In the genomic region with DNA sequence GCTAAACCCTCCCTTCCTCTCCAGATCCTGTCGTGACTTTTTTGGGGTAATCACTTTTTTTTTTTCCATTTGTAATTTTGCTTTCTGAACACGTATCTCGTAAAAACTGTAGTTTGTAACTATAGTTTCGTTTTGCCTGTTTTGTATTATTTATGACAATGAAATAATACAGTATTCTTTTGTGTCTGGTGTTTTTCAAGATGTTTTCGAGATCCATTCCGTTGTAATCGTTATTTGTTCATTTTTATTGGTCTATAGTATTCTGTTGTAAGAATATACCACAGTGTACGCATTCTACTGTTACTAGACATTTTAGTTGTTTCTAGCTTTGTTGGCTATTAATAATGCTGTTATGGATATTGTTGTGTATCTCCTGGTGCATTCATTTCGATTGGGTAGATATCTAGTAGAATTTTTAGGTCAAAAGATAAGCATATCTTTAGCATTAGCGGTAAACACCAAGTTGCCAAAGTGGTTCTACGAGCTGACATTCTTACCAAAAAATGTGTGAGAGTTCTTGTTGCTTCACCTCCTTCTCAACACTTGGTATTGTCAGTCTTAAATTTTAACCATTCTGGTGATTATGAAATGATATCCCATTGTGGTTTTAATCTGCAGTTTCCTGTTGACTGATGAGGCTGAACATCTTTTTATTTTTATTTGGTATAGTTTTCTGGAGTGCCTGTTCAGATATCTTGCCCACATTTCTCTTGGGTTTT, we compare ENCODE assay signal across 9 cellular contexts.
DNase-seq lines count a peak whose midpoint lies in the region; ATAC-seq and TF ChIP-seq lines count a peak whose summit lies in the region.
"Had no signal": no experiment of that assay in that cellular context is flagged by ENCODE, and none has a peak within 500 bp of the region (broad histone marks: within the 10 kb centered on the region; RNA-seq: fewer than 3 reads in every experiment).

No MANE protein-coding gene starts in this region.

- peaks cover 11% of the 10 kb centered on the region; the same call in 1 of the 2 replicates for H3K4me1 ChIP-seq in GM23338 (ENCODE audit: insufficient read depth)
- peaks cover 26% of the 10 kb centered on the region for H3K4me1 ChIP-seq in skeletal muscle satellite cell (ENCODE audit: control insufficient read depth, insufficient read depth, low read length)

- H4K20me1 ChIP-seq in GM23338 (replicated peaks; ENCODE audit: insufficient read depth): peaks cover 14% of the 10 kb centered on the region

- H3K4me2 ChIP-seq in GM23338 (peak overlapping the region; percentile 89), skeletal muscle satellite cell (ENCODE audit: low read length) (peak overlapping the region; percentile 92)

- H3K27ac ChIP-seq in GM23338 (ENCODE audit: low read depth): no peak overlapping the region
- H3K27ac ChIP-seq in SK-N-MC: no peak overlapping the region

- peaks cover 12% of the 10 kb centered on the region; the same call in 1 of the 2 replicates for H3K9me3 ChIP-seq in SK-N-MC (ENCODE audit: low read depth, low read length)
- H3K9me3 ChIP-seq in skeletal muscle satellite cell (replicated peaks; ENCODE audit: low read length): no peaks in the 10 kb centered on the region

- H3K4me3 Mint-ChIP-seq in GM23338: peak overlapping the region; percentile 88

- peaks cover 53% of the 10 kb centered on the region for H3K79me2 ChIP-seq in GM23338 (replicated peaks; ENCODE audit: insufficient read depth)

- H3K36me3 ChIP-seq in GM23338 (ENCODE audit: insufficient read depth): no peaks in the 10 kb centered on the region; the same call in 1 of the 2 replicates
- peaks cover 13% of the 10 kb centered on the region for H3K36me3 ChIP-seq in SK-N-MC (ENCODE audit: insufficient read depth, low read length)
- H3K36me3 ChIP-seq in skeletal muscle satellite cell (ENCODE audit: insufficient read depth, low read length): no peaks in the 10 kb centered on the region

- peak overlapping the region; percentile 76 for H3K9ac ChIP-seq in SK-N-MC (ENCODE audit: insufficient read length)
- peak overlapping the region; percentile 70 for H3K9ac ChIP-seq in skeletal muscle satellite cell (ENCODE audit: low read depth, low read length)

- no peak for DNase-seq in GM23338 (ENCODE audit: low spot score)
- no peak for DNase-seq in SK-N-MC (ENCODE audit: low read depth, low spot score)
- peak; percentile 29 for DNase-seq in fibroblast of the aortic adventitia (ENCODE audit: low read depth)
- DNase-seq in pons (ENCODE audit: low spot score): no peak
- no peak for DNase-seq in middle frontal gyrus (ENCODE audit: extremely low spot score, low spot score)
- DNase-seq: aorta; stimulated activated naive CD4-positive, alpha-beta T cell treated with Interleukin-2 at 50 U/mL for 16 hours had no signal

- peaks cover 23% of the 10 kb centered on the region for H3K4me1 Mint-ChIP-seq in GM23338

- no peak overlapping the region for H2AFZ ChIP-seq in GM23338

- ATAC-seq in GM23338 (no peak), HG03095 (IDR thresholded peaks at IDR 0.05; ENCODE audit: unreplicated experiment) (no peak)

- peaks cover 40% of the 10 kb centered on the region for H3K27me3 Mint-ChIP-seq in GM23338 (ENCODE audit: insufficient read depth, low read depth, poor library complexity)

- H3F3A ChIP-seq in GM23338 (replicated peaks; ENCODE audit: low read depth): 0 out of 2 replicates have a peak, but pooled peaks cover 3% of the 10 kb centered on the region

- peaks cover 4% of the 10 kb centered on the region; the same call in 1 of the 2 replicates for H3K9me2 ChIP-seq in GM23338 (ENCODE audit: insufficient read depth)

- H3K4me3 ChIP-seq in GM23338 (peak overlapping the region; percentile 57), SK-N-MC (peak overlapping the region; percentile 92), fibroblast of the aortic adventitia (ENCODE audit: low read depth, low read length) (peak overlapping the region; percentile 86), skeletal muscle satellite cell (ENCODE audit: low read length) (peak overlapping the region; percentile 83)

- H3K36me3 Mint-ChIP-seq in GM23338 (ENCODE audit: low read depth): peaks cover 8% of the 10 kb centered on the region; the same call in 1 of the 3 replicates

- H3K27ac Mint-ChIP-seq in GM23338: no peak overlapping the region

- H3K27me3 ChIP-seq in GM23338 (ENCODE audit: insufficient read depth): peaks cover 44% of the 10 kb centered on the region
- H3K27me3 ChIP-seq in skeletal muscle satellite cell (ENCODE audit: control insufficient read depth, insufficient read depth, low read length): no peaks in the 10 kb centered on the region

- peaks cover 15% of the 10 kb centered on the region for H3K9me3 Mint-ChIP-seq in GM23338

- no peak for TF ChIP-seq CTCF in GM23338 (conservative IDR thresholded peaks at IDR 0.05; ENCODE audit: low read depth in 2 of 2)
- no peak for TF ChIP-seq CTCF in fibroblast of the aortic adventitia (IDR thresholded peaks at IDR 0.05; ENCODE audit: insufficient read depth, low read length)

TF ChIP-seq in GM23338, 12 proteins besides CTCF, POLR2A, EP300 and RAD21:
- TF ChIP-seq JUNB (IDR thresholded peaks at IDR 0.05; ENCODE audit: unreplicated experiment) (no peak), POLR2AphosphoS5 (IDR thresholded peaks at IDR 0.05; ENCODE audit: low read depth) (no peak), ZNF331 (CRISPR knock-in tag; IDR thresholded peaks at IDR 0.05; ENCODE audit: low read depth) (no peak), NANOG (IDR thresholded peaks at IDR 0.05; ENCODE audit: borderline replicate concordance) (no peak)
- TF ChIP-seq, protein P1, sequence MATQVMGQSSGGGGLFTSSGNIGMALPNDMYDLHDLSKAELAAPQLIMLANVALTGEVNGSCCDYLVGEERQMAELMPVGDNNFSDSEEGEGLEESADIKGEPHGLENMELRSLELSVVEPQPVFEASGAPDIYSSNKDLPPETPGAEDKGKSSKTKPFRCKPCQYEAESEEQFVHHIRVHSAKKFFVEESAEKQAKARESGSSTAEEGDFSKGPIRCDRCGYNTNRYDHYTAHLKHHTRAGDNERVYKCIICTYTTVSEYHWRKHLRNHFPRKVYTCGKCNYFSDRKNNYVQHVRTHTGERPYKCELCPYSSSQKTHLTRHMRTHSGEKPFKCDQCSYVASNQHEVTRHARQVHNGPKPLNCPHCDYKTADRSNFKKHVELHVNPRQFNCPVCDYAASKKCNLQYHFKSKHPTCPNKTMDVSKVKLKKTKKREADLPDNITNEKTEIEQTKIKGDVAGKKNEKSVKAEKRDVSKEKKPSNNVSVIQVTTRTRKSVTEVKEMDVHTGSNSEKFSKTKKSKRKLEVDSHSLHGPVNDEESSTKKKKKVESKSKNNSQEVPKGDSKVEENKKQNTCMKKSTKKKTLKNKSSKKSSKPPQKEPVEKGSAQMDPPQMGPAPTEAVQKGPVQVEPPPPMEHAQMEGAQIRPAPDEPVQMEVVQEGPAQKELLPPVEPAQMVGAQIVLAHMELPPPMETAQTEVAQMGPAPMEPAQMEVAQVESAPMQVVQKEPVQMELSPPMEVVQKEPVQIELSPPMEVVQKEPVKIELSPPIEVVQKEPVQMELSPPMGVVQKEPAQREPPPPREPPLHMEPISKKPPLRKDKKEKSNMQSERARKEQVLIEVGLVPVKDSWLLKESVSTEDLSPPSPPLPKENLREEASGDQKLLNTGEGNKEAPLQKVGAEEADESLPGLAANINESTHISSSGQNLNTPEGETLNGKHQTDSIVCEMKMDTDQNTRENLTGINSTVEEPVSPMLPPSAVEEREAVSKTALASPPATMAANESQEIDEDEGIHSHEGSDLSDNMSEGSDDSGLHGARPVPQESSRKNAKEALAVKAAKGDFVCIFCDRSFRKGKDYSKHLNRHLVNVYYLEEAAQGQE (IDR thresholded peaks at IDR 0.05; ENCODE audit: unreplicated experiment): no peak
